20 cellular contexts compared by ENCODE assay signal in the genomic region with DNA sequence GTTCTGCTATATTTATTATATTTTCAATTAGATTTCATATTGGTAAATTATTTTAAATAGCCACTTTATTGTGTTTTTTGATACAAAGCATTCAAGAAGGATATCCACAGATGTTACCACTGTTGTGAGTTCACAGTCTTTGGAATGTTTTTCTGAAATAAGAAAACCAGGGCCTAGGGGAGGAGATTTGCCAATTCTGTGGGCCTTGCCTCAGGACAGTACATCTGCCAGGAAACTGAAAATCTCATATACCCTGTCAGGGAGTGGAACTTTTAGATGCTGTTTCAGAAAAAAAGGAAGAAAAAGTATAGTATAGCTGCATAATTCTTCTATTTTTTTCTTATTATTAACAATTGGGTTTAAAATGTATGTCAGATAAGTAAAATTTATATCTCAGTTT.
"Had no signal": no experiment of that assay in that cellular context is flagged by ENCODE, and none has a peak within 500 bp of the region (broad histone marks: within the 10 kb centered on the region; RNA-seq: fewer than 3 reads in every experiment).

No MANE protein-coding gene starts in this region.

- H3K9me3 ChIP-seq: ascending aorta, gastroesophageal sphincter, ovary had no signal

- H3K27me3 ChIP-seq: ascending aorta, gastroesophageal sphincter, ovary had no signal

- H3K4me3 ChIP-seq: ascending aorta, gastroesophageal sphincter, left ventricle myocardium inferior, ovary, skin epidermis had no signal

- H3K4me3 Mint-ChIP-seq: activated CD4-positive, alpha-beta memory T cell treated with anti-CD3 and anti-CD28 coated beads, Interleukin-2, amount 10 ng/mL, durations not matched to agents 7 days and 5 days; activated naive CD8-positive, alpha-beta T cell treated with anti-CD3 and anti-CD28 coated beads for 36 hours; activated T-cell treated with anti-CD3 and anti-CD28 coated beads, Interleukin-2, amount 50 U/mL, for 72 hours; neural crest cell; stimulated activated naive CD8-positive, alpha-beta T cell treated with anti-CD3 and anti-CD28 coated beads, Interleukin-15, amount 100 ng/mL, for 72 hours; T-cell had no signal

- H3K27ac ChIP-seq: ascending aorta, gastroesophageal sphincter, left ventricle myocardium inferior, ovary, skin epidermis, VCaP had no signal

- H3K4me1 ChIP-seq: ascending aorta, gastroesophageal sphincter, left ventricle myocardium inferior had no signal

- H3K27ac Mint-ChIP-seq: activated CD4-positive, alpha-beta memory T cell treated with anti-CD3 and anti-CD28 coated beads, Interleukin-2, amount 10 ng/mL, durations not matched to agents 7 days and 5 days; activated naive CD8-positive, alpha-beta T cell treated with anti-CD3 and anti-CD28 coated beads for 36 hours; activated T-cell treated with anti-CD3 and anti-CD28 coated beads, Interleukin-2, amount 50 U/mL, for 72 hours; stimulated activated naive CD8-positive, alpha-beta T cell treated with anti-CD3 and anti-CD28 coated beads, Interleukin-15, amount 100 ng/mL, for 72 hours; T-cell had no signal

- DNase-seq: activated CD4-positive, alpha-beta memory T cell treated with anti-CD3 and anti-CD28 coated beads, Interleukin-2, amount 10 ng/mL, durations not matched to agents 7 days and 5 days; activated CD8-positive, alpha-beta memory T cell treated with anti-CD3 and anti-CD28 coated beads, Interleukin-2, amount 50 U/mL, for 4 hours; activated gamma-delta T cell treated with Interleukin-2 at 50 U/mL for 16 hours; activated naive CD8-positive, alpha-beta T cell treated with anti-CD3 and anti-CD28 coated beads for 36 hours; activated T-cell treated with anti-CD3 and anti-CD28 coated beads, Interleukin-2, amount 50 U/mL, for 72 hours; dermis blood vessel endothelial cell; kidney; left ventricle myocardium inferior; mesendoderm; ovary; retina; stimulated activated CD4-positive, alpha-beta T cell treated with anti-CD3 and anti-CD28 coated beads, Interleukin-4, amount 100 ng/mL, for 4 hours; stimulated activated naive CD8-positive, alpha-beta T cell treated with anti-CD3 and anti-CD28 coated beads, Interleukin-15, amount 100 ng/mL, for 72 hours; T-cell; T1000 had no signal

- H3K27me3 Mint-ChIP-seq: activated CD4-positive, alpha-beta memory T cell treated with anti-CD3 and anti-CD28 coated beads, Interleukin-2, amount 10 ng/mL, durations not matched to agents 7 days and 5 days; activated naive CD8-positive, alpha-beta T cell treated with anti-CD3 and anti-CD28 coated beads for 36 hours; stimulated activated naive CD8-positive, alpha-beta T cell treated with anti-CD3 and anti-CD28 coated beads, Interleukin-15, amount 100 ng/mL, for 72 hours; T-cell had no signal

- H3K36me3 ChIP-seq: ascending aorta, gastroesophageal sphincter, left ventricle myocardium inferior, ovary had no signal

- H3K36me3 Mint-ChIP-seq: activated naive CD8-positive, alpha-beta T cell treated with anti-CD3 and anti-CD28 coated beads for 36 hours; T-cell had no signal

- H3K4me1 Mint-ChIP-seq: activated CD4-positive, alpha-beta memory T cell treated with anti-CD3 and anti-CD28 coated beads, Interleukin-2, amount 10 ng/mL, durations not matched to agents 7 days and 5 days; activated naive CD8-positive, alpha-beta T cell treated with anti-CD3 and anti-CD28 coated beads for 36 hours; neural crest cell; stimulated activated naive CD8-positive, alpha-beta T cell treated with anti-CD3 and anti-CD28 coated beads, Interleukin-15, amount 100 ng/mL, for 72 hours; T-cell had no signal
